15 cellular contexts compared by ENCODE assay signal in the genomic region with DNA sequence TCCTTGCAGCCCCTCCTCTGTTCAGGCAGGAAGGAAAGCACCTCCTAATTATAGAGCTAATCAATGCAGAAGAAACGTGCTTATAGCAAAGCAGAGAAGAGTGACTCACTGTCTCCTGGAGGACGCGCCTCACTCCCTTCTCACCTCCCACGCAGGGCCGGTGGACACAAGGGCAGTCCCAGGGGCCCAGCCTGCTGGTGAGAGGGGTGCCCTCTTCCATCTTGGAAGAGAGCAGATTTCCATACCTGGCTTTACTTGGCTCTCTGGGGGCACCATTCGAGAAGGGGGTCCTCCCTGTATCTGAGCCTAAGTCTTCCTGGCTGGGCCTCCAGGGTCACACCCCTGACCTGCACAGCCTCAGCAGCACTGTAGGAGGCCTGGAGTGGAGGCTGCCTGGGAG. TPM values are rescaled to one million over a fixed set of nuclear protein-coding genes. Genes with fewer than 3 reads are reported as not detected.
DNase-seq lines count a peak whose midpoint lies in the region; ATAC-seq and TF ChIP-seq lines count a peak whose summit lies in the region.
"Had no signal": no experiment of that assay in that cellular context is flagged by ENCODE, and none has a peak within 500 bp of the region (broad histone marks: within the 10 kb centered on the region; RNA-seq: fewer than 3 reads in every experiment).

No MANE protein-coding gene starts in this region.

- H3K36me3 Mint-ChIP-seq in activated naive CD8-positive, alpha-beta T cell treated with anti-CD3 and anti-CD28 coated beads, Interleukin-2, amount 50 U/mL, for 24 hours (ENCODE audit: low read depth): no peaks in the 10 kb centered on the region

- intact Hi-C loops in Right ventricle myocardium superior (cut with DNase I) (no loop called here), heart left ventricle (cut with DNase I) (no loop called here), left cardiac atrium (cut with DNase I) (no loop called here), testis (cut with DNase I; ENCODE audit: low total_unique reads) (no loop called here)

- H3K4me3 ChIP-seq in heart left ventricle: no peak overlapping the region
- no peak overlapping the region for H3K4me3 ChIP-seq in testis
- H3K4me3 ChIP-seq: PC-9, transverse colon had no signal

- H3K27ac Mint-ChIP-seq in activated naive CD8-positive, alpha-beta T cell treated with anti-CD3 and anti-CD28 coated beads, Interleukin-2, amount 50 U/mL, for 24 hours: no peak overlapping the region
- H3K27ac Mint-ChIP-seq: activated CD4-positive, alpha-beta T cell treated with anti-CD3 and anti-CD28 coated beads, Interleukin-2, amount 10 ng/mL, durations not matched to agents 7 days and 5 days had no signal

- DNase-seq in Right ventricle myocardium superior: peak; percentile 19
- no peak for DNase-seq in heart left ventricle
- DNase-seq in activated naive CD8-positive, alpha-beta T cell treated with anti-CD3 and anti-CD28 coated beads, Interleukin-2, amount 50 U/mL, for 24 hours: no peak
- DNase-seq in left cardiac atrium: peak; percentile 8
- DNase-seq in testis: peak; percentile 45
- DNase-seq in GM13976 (ENCODE audit: low spot score): no peak
- DNase-seq: activated CD4-positive, alpha-beta T cell treated with anti-CD3 and anti-CD28 coated beads, Interleukin-2, amount 10 ng/mL, durations not matched to agents 7 days and 5 days; activated effector memory CD4-positive, alpha-beta T cell treated with Interleukin-2 at 50 U/mL for 16 hours; mesendoderm; NCI-H1417; PC-9; transverse colon had no signal

- no peaks in the 10 kb centered on the region for H3K9me3 Mint-ChIP-seq in activated naive CD8-positive, alpha-beta T cell treated with anti-CD3 and anti-CD28 coated beads, Interleukin-2, amount 50 U/mL, for 24 hours
- H3K9me3 Mint-ChIP-seq: activated CD4-positive, alpha-beta T cell treated with anti-CD3 and anti-CD28 coated beads, Interleukin-2, amount 10 ng/mL, durations not matched to agents 7 days and 5 days had no signal

- H3K27ac ChIP-seq in heart left ventricle (no peak overlapping the region), testis (no peak overlapping the region)
- H3K27ac ChIP-seq: epithelial cell of prostate, PC-9, transverse colon had no signal

- H3K27me3 ChIP-seq in heart left ventricle: peaks cover 0 to 3% (median 0%) of the 10 kb centered on the region in 9 donors
- no peaks in the 10 kb centered on the region for H3K27me3 ChIP-seq in testis
- H3K27me3 ChIP-seq: transverse colon had no signal

- H3K27me3 Mint-ChIP-seq in activated naive CD8-positive, alpha-beta T cell treated with anti-CD3 and anti-CD28 coated beads, Interleukin-2, amount 50 U/mL, for 24 hours: no peaks in the 10 kb centered on the region
- H3K27me3 Mint-ChIP-seq: activated CD4-positive, alpha-beta T cell treated with anti-CD3 and anti-CD28 coated beads, Interleukin-2, amount 10 ng/mL, durations not matched to agents 7 days and 5 days had no signal

- no peak for TF ChIP-seq CTCF in heart left ventricle (IDR thresholded peaks at IDR 0.05)
- TF ChIP-seq CTCF in testis (IDR thresholded peaks at IDR 0.05): no peak
- no peak for TF ChIP-seq CTCF in GM13976 (IDR thresholded peaks at IDR 0.05; ENCODE audit: borderline replicate concordance, control extremely low read depth, extremely low read depth, insufficient read depth, missing control alignments)

- in situ Hi-C loops in GM13976 (cut with MboI; ENCODE audit: low sequenced_read_pairs, unreplicated experiment): no loop called here

- TF ChIP-seq POLR2A in heart left ventricle (IDR thresholded peaks at IDR 0.05) (no peak), testis (IDR thresholded peaks at IDR 0.05) (no peak)

- WGBS in heart left ventricle, 4 donors: 56 to 72% (median 59%) methylated on average over 5 to 6 of the region's 6 CpGs
- WGBS in testis, 2 donors: 40 to 55% methylated on average over 6 of the region's 6 CpGs

- no peaks in the 10 kb centered on the region for H3K9me3 ChIP-seq in heart left ventricle
- H3K9me3 ChIP-seq in testis: no peaks in the 10 kb centered on the region
- H3K9me3 ChIP-seq: transverse colon had no signal

- ATAC-seq in Right ventricle myocardium superior (ENCODE audit: poor library complexity) (no peak), heart left ventricle (no peak), left cardiac atrium (no peak), GM18867 (IDR thresholded peaks at IDR 0.05; ENCODE audit: unreplicated experiment) (no peak), GM19397 (IDR thresholded peaks at IDR 0.05; ENCODE audit: unreplicated experiment) (no peak)
- ATAC-seq in activated naive CD8-positive, alpha-beta T cell treated with anti-CD3 and anti-CD28 coated beads, Interleukin-2, amount 50 U/mL, for 24 hours: peak; percentile 33

- H3K4me1 Mint-ChIP-seq in activated naive CD8-positive, alpha-beta T cell treated with anti-CD3 and anti-CD28 coated beads, Interleukin-2, amount 50 U/mL, for 24 hours: peaks cover 4% of the 10 kb centered on the region
- H3K4me1 Mint-ChIP-seq: activated CD4-positive, alpha-beta T cell treated with anti-CD3 and anti-CD28 coated beads, Interleukin-2, amount 10 ng/mL, durations not matched to agents 7 days and 5 days had no signal

- H3K4me1 ChIP-seq in heart left ventricle (peaks cover 0 to 6% (median 0%) of the 10 kb centered on the region in 12 donors), testis (peaks cover 3% of the 10 kb centered on the region)
- H3K4me1 ChIP-seq: transverse colon had no signal

- H3K36me3 ChIP-seq in heart left ventricle: no peaks in the 10 kb centered on the region
- no peaks in the 10 kb centered on the region for H3K36me3 ChIP-seq in testis (ENCODE audit: low read depth, missing control alignments)
- H3K36me3 ChIP-seq: transverse colon had no signal

- H3K4me3 Mint-ChIP-seq in activated naive CD8-positive, alpha-beta T cell treated with anti-CD3 and anti-CD28 coated beads, Interleukin-2, amount 50 U/mL, for 24 hours: no peak overlapping the region
- H3K4me3 Mint-ChIP-seq: activated CD4-positive, alpha-beta T cell treated with anti-CD3 and anti-CD28 coated beads, Interleukin-2, amount 10 ng/mL, durations not matched to agents 7 days and 5 days had no signal

RNA-seq across cellular contexts. Expression of gene RASGEF1A, which starts 55.8 kb away (rescaled TPM):
- 1.6 TPM for total RNA-seq in Right ventricle myocardium superior
- 1 to 10 TPM in 6 of 9 donors, under 1 TPM in 3; 0.49 to 5.1 (median 1.4) TPM for total RNA-seq in heart left ventricle
- polyA plus RNA-seq in heart left ventricle: under 1 TPM; 0.14 to 0.42 TPM
- 1 to 10 TPM; 1.4 to 2.0 TPM for total RNA-seq in left cardiac atrium
- total RNA-seq in testis: 10 to 100 TPM; 10.9 to 11.7 TPM
- polyA plus RNA-seq in testis (ENCODE audit: insufficient read depth, low read depth, low replicate concordance): 7.8 TPM

Comparison
In these comparisons a context has a peak if more than half of its experiments do, and no peak if none do; other contexts are left out.
1. DNase-seq: peak in Right ventricle myocardium superior (single experiment), left cardiac atrium (single experiment) and testis (single experiment); none in heart left ventricle (0 of 5), activated naive CD8-positive, alpha-beta T cell treated with anti-CD3 and anti-CD28 coated beads, Interleukin-2, amount 50 U/mL, for 24 hours (single experiment) and GM13976 (single experiment).